Comparison of ENCODE assay signal across 9 cellular contexts in genomic region chr3:191263365-191263764, GRCh38.
DNase-seq lines count a peak whose midpoint lies in the region; ATAC-seq, FAIRE-seq and TF ChIP-seq lines count a peak whose summit lies in the region.
"Had no signal": no experiment of that assay in that cellular context is flagged by ENCODE, and none has a peak within 500 bp of the region (broad histone marks: within the 10 kb centered on the region; RNA-seq: fewer than 3 reads in every experiment).

No MANE protein-coding gene starts in this region.

- H3K9me3 Mint-ChIP-seq in stimulated activated memory B cell treated with anti-CD40 and anti-IgM and Interleukin-4, amounts not matched to agents 10 μg/mL and 1 μg/mL and 100 μg/mL, for 72 hours: no peaks in the 10 kb centered on the region
- H3K9me3 Mint-ChIP-seq in natural killer cell: no peaks in the 10 kb centered on the region

- H3K4me1 Mint-ChIP-seq in stimulated activated memory B cell treated with anti-CD40 and anti-IgM and Interleukin-4, amounts not matched to agents 10 μg/mL and 1 μg/mL and 100 μg/mL, for 72 hours: peaks cover 50% of the 10 kb centered on the region
- peaks cover 0 to 5% of the 10 kb centered on the region in 2 donors for H3K4me1 Mint-ChIP-seq in natural killer cell

- no peak for TF ChIP-seq CTCF in natural killer cell (IDR thresholded peaks at IDR 0.05)

- no peak for DNase-seq in natural killer cell
- DNase-seq in HEK293T (ENCODE audit: extremely low spot score): no peak
- DNase-seq in urothelium cell line (ENCODE audit: low spot score): no peak
- DNase-seq: heart right ventricle had no signal

- H3K36me3 Mint-ChIP-seq in stimulated activated memory B cell treated with anti-CD40 and anti-IgM and Interleukin-4, amounts not matched to agents 10 μg/mL and 1 μg/mL and 100 μg/mL, for 72 hours: peaks cover 11% of the 10 kb centered on the region
- no peaks in the 10 kb centered on the region for H3K36me3 Mint-ChIP-seq in natural killer cell

- H3K4me3 Mint-ChIP-seq in stimulated activated memory B cell treated with anti-CD40 and anti-IgM and Interleukin-4, amounts not matched to agents 10 μg/mL and 1 μg/mL and 100 μg/mL, for 72 hours: peak overlapping the region; percentile 67
- no peak overlapping the region for H3K4me3 Mint-ChIP-seq in natural killer cell

- POLR2A ChIA-PET in HEK293T (lab: Yijun Ruan, JAX): no interaction called here

- CTCF ChIA-PET in HEK293T (lab: Yijun Ruan, JAX): no interaction called here

- FAIRE-seq in urothelium cell line (lab: Jason Lieb, UNC): no peak
- FAIRE-seq: bronchial epithelial cell had no signal

- peak; percentile 80 for ATAC-seq in GM19324 (IDR thresholded peaks at IDR 0.05; ENCODE audit: low FRiP score, unreplicated experiment)
- ATAC-seq in HG02623 (IDR thresholded peaks at IDR 0.05; ENCODE audit: unreplicated experiment): peak; percentile 78
- peak; percentile 81 for ATAC-seq in HG03558 (IDR thresholded peaks at IDR 0.05; ENCODE audit: extremely low read depth, unreplicated experiment)
- peak; percentile 86 for ATAC-seq in stimulated activated memory B cell treated with anti-CD40 and anti-IgM and Interleukin-4, amounts not matched to agents 10 μg/mL and 1 μg/mL and 100 μg/mL, for 72 hours
- no peak for ATAC-seq in natural killer cell

- H3K27me3 Mint-ChIP-seq in stimulated activated memory B cell treated with anti-CD40 and anti-IgM and Interleukin-4, amounts not matched to agents 10 μg/mL and 1 μg/mL and 100 μg/mL, for 72 hours: no peaks in the 10 kb centered on the region
- H3K27me3 Mint-ChIP-seq in natural killer cell (ENCODE audit: low read depth in 2 of 2): no peaks in the 10 kb centered on the region

- peak overlapping the region; percentile 49 for H3K27ac Mint-ChIP-seq in stimulated activated memory B cell treated with anti-CD40 and anti-IgM and Interleukin-4, amounts not matched to agents 10 μg/mL and 1 μg/mL and 100 μg/mL, for 72 hours
- H3K27ac Mint-ChIP-seq in natural killer cell: no peak overlapping the region

- intact Hi-C loops in natural killer cell (cut with micrococcal nuclease): no loop called here

TF ChIP-seq in HEK293T, 16 proteins besides CTCF, POLR2A, EP300 and RAD21:
- TF ChIP-seq TARDBP (IDR thresholded peaks at IDR 0.05) (no peak), ZNF384 (IDR thresholded peaks at IDR 0.05) (no peak), ELF4 (IDR thresholded peaks at IDR 0.05) (no peak), ARNT (IDR thresholded peaks at IDR 0.05) (no peak), SUZ12 (IDR thresholded peaks at IDR 0.05) (no peak), FOXM1 (IDR thresholded peaks at IDR 0.05; ENCODE audit: borderline replicate concordance) (no peak), BHLHE40 (IDR thresholded peaks at IDR 0.05; ENCODE audit: borderline replicate concordance) (no peak), LEF1 (IDR thresholded peaks at IDR 0.05; ENCODE audit: borderline replicate concordance) (no peak), CTBP1 (IDR thresholded peaks at IDR 0.05; ENCODE audit: borderline replicate concordance) (no peak), HDGF (IDR thresholded peaks at IDR 0.05; ENCODE audit: borderline replicate concordance) (no peak)
- TF ChIP-seq, protein P1, sequence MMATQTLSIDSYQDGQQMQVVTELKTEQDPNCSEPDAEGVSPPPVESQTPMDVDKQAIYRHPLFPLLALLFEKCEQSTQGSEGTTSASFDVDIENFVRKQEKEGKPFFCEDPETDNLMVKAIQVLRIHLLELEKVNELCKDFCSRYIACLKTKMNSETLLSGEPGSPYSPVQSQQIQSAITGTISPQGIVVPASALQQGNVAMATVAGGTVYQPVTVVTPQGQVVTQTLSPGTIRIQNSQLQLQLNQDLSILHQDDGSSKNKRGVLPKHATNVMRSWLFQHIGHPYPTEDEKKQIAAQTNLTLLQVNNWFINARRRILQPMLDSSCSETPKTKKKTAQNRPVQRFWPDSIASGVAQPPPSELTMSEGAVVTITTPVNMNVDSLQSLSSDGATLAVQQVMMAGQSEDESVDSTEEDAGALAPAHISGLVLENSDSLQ (IDR thresholded peaks at IDR 0.05): no peak

Comparison
In these comparisons a context has a peak if more than half of its experiments do, and no peak if none do; other contexts are left out.
1. ATAC-seq: peak in GM19324 (single experiment), HG02623 (single experiment), HG03558 (single experiment) and stimulated activated memory B cell treated with anti-CD40 and anti-IgM and Interleukin-4, amounts not matched to agents 10 μg/mL and 1 μg/mL and 100 μg/mL, for 72 hours (single experiment); none in natural killer cell (0 of 3).